In genomic region chr1:159974350-159974965, GRCh38 we compare ENCODE assay signal across 20 cellular contexts. TPM values are rescaled to one million over a fixed set of nuclear protein-coding genes. Genes with fewer than 3 reads are reported as not detected.
A peak's percentile ranks its signal among the peaks of the same experiment; 100 is the strongest.
DNase-seq lines count a peak whose midpoint lies in the region; ATAC-seq and TF ChIP-seq lines count a peak whose summit lies in the region.
"Had no signal": no experiment of that assay in that cellular context is flagged by ENCODE, and none has a peak within 500 bp of the region (broad histone marks: within the 10 kb centered on the region; RNA-seq: fewer than 3 reads in every experiment).

No MANE protein-coding gene starts in this region.

- peaks cover 0 to 12% (median 0%) of the 10 kb centered on the region in 4 donors for H3K27me3 ChIP-seq in esophagus muscularis mucosa
- H3K27me3 ChIP-seq: BLaER1 had no signal

- no peaks in the 10 kb centered on the region for H3K9me3 ChIP-seq in esophagus muscularis mucosa
- H3K9me3 ChIP-seq: BLaER1, HAP-1 had no signal

- CTCF ChIA-PET in activated CD8-positive, alpha-beta memory T cell treated with anti-CD3 and anti-CD28 coated beads, Interleukin-2, amount 10 ng/mL, durations not matched to agents 7 days and 5 days (lab: Charles Lee), result no interaction called here

- no peak for TF ChIP-seq CTCF in esophagus muscularis mucosa (IDR thresholded peaks at IDR 0.05)
- TF ChIP-seq CTCF in osteocyte (IDR thresholded peaks at IDR 0.05), result no peak

- H3K4me1 Mint-ChIP-seq in activated CD8-positive, alpha-beta memory T cell treated with anti-CD3 and anti-CD28 coated beads, Interleukin-2, amount 10 ng/mL, durations not matched to agents 7 days and 5 days, result no peaks in the 10 kb centered on the region
- no peaks in the 10 kb centered on the region for H3K4me1 Mint-ChIP-seq in osteocyte (ENCODE audit: unreplicated experiment)
- H3K4me1 Mint-ChIP-seq: B cell; CD8-positive, alpha-beta memory T cell had no signal

- no peak for TF ChIP-seq EP300 in esophagus muscularis mucosa (IDR thresholded peaks at IDR 0.05)

- no peak overlapping the region for H3K27ac ChIP-seq in esophagus muscularis mucosa (replicated peaks in 1 of 4)
- H3K27ac ChIP-seq: 22Rv1, BLaER1, C4-2B had no signal

- 87% methylated on average over 6 of the region's 7 CpGs for WGBS in esophagus muscularis mucosa

- H3K27me3 Mint-ChIP-seq in activated CD8-positive, alpha-beta memory T cell treated with anti-CD3 and anti-CD28 coated beads, Interleukin-2, amount 10 ng/mL, durations not matched to agents 7 days and 5 days, result peaks cover 37% of the 10 kb centered on the region
- H3K27me3 Mint-ChIP-seq in osteocyte (ENCODE audit: unreplicated experiment), result peaks cover 43% of the 10 kb centered on the region

- ATAC-seq in activated CD8-positive, alpha-beta memory T cell treated with anti-CD3 and anti-CD28 coated beads, Interleukin-2, amount 10 ng/mL, durations not matched to agents 7 days and 5 days, result no peak
- ATAC-seq in GM21515 (IDR thresholded peaks at IDR 0.05; ENCODE audit: unreplicated experiment), result no peak

- no peaks in the 10 kb centered on the region for H3K36me3 ChIP-seq in esophagus muscularis mucosa
- H3K36me3 ChIP-seq: BLaER1, HAP-1 had no signal

- H3K4me3 Mint-ChIP-seq in activated CD8-positive, alpha-beta memory T cell treated with anti-CD3 and anti-CD28 coated beads, Interleukin-2, amount 10 ng/mL, durations not matched to agents 7 days and 5 days, result no peak overlapping the region
- H3K4me3 Mint-ChIP-seq in osteocyte (ENCODE audit: unreplicated experiment), result no peak overlapping the region
- H3K4me3 Mint-ChIP-seq: B cell; CD4-positive, alpha-beta T cell; CD8-positive, alpha-beta memory T cell; HFFc6 had no signal

- intact Hi-C loops in esophagus muscularis mucosa (cut with DNase I), result no loop called here

- H3K9me3 Mint-ChIP-seq in activated CD8-positive, alpha-beta memory T cell treated with anti-CD3 and anti-CD28 coated beads, Interleukin-2, amount 10 ng/mL, durations not matched to agents 7 days and 5 days (ENCODE audit: low read depth), result no peaks in the 10 kb centered on the region
- H3K9me3 Mint-ChIP-seq in osteocyte (ENCODE audit: unreplicated experiment), result no peaks in the 10 kb centered on the region
- H3K9me3 Mint-ChIP-seq: CD4-positive, alpha-beta T cell; CD8-positive, alpha-beta memory T cell; HFFc6 had no signal

- H3K4me1 ChIP-seq in esophagus muscularis mucosa, result peaks cover 0 to 7% (median 2%) of the 10 kb centered on the region in 4 donors
- H3K4me1 ChIP-seq: BLaER1, HAP-1 had no signal

- TF ChIP-seq POLR2A in esophagus muscularis mucosa (IDR thresholded peaks at IDR 0.05; ENCODE audit: low read depth), result no peak

- no peak overlapping the region for H3K4me3 ChIP-seq in esophagus muscularis mucosa
- H3K4me3 ChIP-seq: BLaER1, HAP-1 had no signal

- peak; percentile 19 for DNase-seq in activated CD8-positive, alpha-beta memory T cell treated with anti-CD3 and anti-CD28 coated beads, Interleukin-2, amount 10 ng/mL, durations not matched to agents 7 days and 5 days
- DNase-seq in activated CD8-positive, alpha-beta memory T cell treated with anti-CD3 and anti-CD28 coated beads, Interleukin-2, amount 50 U/mL, for 4 hours, result no peak
- DNase-seq in esophagus muscularis mucosa (ENCODE audit: extremely low spot score) (peak; percentile 89), osteocyte (ENCODE audit: extremely low spot score, unreplicated experiment) (peak; percentile 60), DMS 273 (lab: John Stamatoyannopoulos, UW; ENCODE audit: unreplicated experiment) (no peak)
- DNase-seq: CD4-positive, alpha-beta T cell; CD8-positive, alpha-beta memory T cell; DMS53; DMS79 treated with DMSO at 0.1 percent for 48 hours; GF-D8; GOT3; HFFc6 had no signal

- H3K27ac Mint-ChIP-seq in activated CD8-positive, alpha-beta memory T cell treated with anti-CD3 and anti-CD28 coated beads, Interleukin-2, amount 10 ng/mL, durations not matched to agents 7 days and 5 days, result no peak overlapping the region
- no peak overlapping the region for H3K27ac Mint-ChIP-seq in osteocyte (ENCODE audit: unreplicated experiment)
- H3K27ac Mint-ChIP-seq: B cell; CD4-positive, alpha-beta T cell; CD8-positive, alpha-beta memory T cell; HFFc6 had no signal

- no peaks in the 10 kb centered on the region for H3K36me3 Mint-ChIP-seq in activated CD8-positive, alpha-beta memory T cell treated with anti-CD3 and anti-CD28 coated beads, Interleukin-2, amount 10 ng/mL, durations not matched to agents 7 days and 5 days
- no peaks in the 10 kb centered on the region for H3K36me3 Mint-ChIP-seq in osteocyte (ENCODE audit: unreplicated experiment)
- H3K36me3 Mint-ChIP-seq: CD8-positive, alpha-beta memory T cell had no signal

RNA-seq across cellular contexts. Expression of gene SLAMF9, which starts 20.4 kb away (rescaled TPM):
- not detected for total RNA-seq in activated CD8-positive, alpha-beta memory T cell treated with anti-CD3 and anti-CD28 coated beads, Interleukin-2, amount 10 ng/mL, durations not matched to agents 7 days and 5 days
- total RNA-seq in esophagus muscularis mucosa, result not detected
- not detected in 2 replicates for total RNA-seq in osteocyte
- total RNA-seq: B cell; CD4-positive, alpha-beta T cell; CD8-positive, alpha-beta memory T cell; Daoy; G401 had no signal

RNA-seq across cellular contexts. Expression of gene IGSF9, which starts 29.0 kb away (rescaled TPM):
- not detected for total RNA-seq in activated CD8-positive, alpha-beta memory T cell treated with anti-CD3 and anti-CD28 coated beads, Interleukin-2, amount 10 ng/mL, durations not matched to agents 7 days and 5 days
- under 1 TPM in 2 of 4 donors, not detected in 2; 0.17 to 0.23 TPM for total RNA-seq in esophagus muscularis mucosa
- not detected in 2 replicates for total RNA-seq in osteocyte
- total RNA-seq: CD4-positive, alpha-beta T cell; G401; HFFc6 had no signal

RNA-seq across cellular contexts. Expression of gene TAGLN2, which starts 49.2 kb away (rescaled TPM):
- total RNA-seq in activated CD8-positive, alpha-beta memory T cell treated with anti-CD3 and anti-CD28 coated beads, Interleukin-2, amount 10 ng/mL, durations not matched to agents 7 days and 5 days, result 100 to 1,000 TPM; 479 to 513 TPM
- 100 to 1,000 TPM; 125 to 276 (median 228) TPM for total RNA-seq in esophagus muscularis mucosa
- 161 and 169 TPM in 2 replicates for total RNA-seq in osteocyte

RNA-seq across cellular contexts. Expression of gene PIGM, which starts 57.3 kb away (rescaled TPM):
- total RNA-seq in activated CD8-positive, alpha-beta memory T cell treated with anti-CD3 and anti-CD28 coated beads, Interleukin-2, amount 10 ng/mL, durations not matched to agents 7 days and 5 days, result 1 to 10 TPM; 5.3 to 5.9 TPM
- total RNA-seq in esophagus muscularis mucosa, result 1 to 10 TPM; 2.8 to 4.9 (median 4.6) TPM
- 7.6 and 7.7 TPM in 2 replicates for total RNA-seq in osteocyte

Comparison
In these comparisons a context has a peak if more than half of its experiments do, and no peak if none do; other contexts are left out.
1. DNase-seq: peak in activated CD8-positive, alpha-beta memory T cell treated with anti-CD3 and anti-CD28 coated beads, Interleukin-2, amount 10 ng/mL, durations not matched to agents 7 days and 5 days (single experiment), esophagus muscularis mucosa (single experiment) and osteocyte (single experiment); none in activated CD8-positive, alpha-beta memory T cell treated with anti-CD3 and anti-CD28 coated beads, Interleukin-2, amount 50 U/mL, for 4 hours (single experiment) and DMS 273 (single experiment).